18 cellular contexts compared by ENCODE assay signal in the genomic region with DNA sequence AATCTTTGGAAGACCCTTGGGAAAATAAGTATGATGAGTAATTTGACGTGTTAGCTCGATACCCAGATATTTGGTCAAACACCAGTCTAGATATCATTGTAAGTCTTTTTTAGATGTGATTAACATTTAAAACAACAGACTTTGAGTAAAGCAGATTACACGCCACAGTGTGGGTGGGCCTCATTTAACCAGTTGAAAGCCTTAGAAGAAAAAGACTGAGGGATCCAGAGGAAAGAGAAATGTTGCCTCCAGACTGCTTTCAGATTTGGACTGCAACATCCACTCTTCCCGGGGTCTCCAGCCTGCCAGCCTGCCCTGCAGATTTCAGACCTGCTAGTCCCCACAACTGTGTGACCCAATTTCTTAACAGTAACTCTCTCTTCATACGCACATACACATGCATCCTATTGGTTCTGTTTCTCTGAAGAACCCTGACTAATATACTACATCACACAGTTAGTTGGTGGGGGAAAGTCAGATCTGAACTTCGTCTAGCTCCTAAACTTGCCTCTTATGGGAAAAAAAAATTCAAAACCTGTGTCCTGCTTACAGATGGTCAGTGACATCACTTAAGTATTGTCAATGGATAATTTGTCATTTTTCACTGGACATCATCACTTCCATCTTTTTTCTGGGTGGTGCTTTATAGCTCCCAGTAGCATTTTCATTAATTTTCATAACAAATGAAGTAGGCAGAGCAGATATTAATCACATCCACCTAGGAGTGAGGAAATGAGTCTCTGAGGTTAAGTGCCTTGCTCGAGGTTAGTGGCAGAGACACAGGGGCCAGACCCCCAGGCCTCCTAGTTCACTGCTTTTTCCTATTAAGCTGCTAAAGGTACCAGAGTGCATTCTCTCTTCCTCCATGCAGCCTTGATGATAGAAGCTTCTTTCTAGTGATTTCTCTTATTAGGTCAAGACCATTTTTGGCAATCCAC.
"Had no signal": no experiment of that assay in that cellular context is flagged by ENCODE, and none has a peak within 500 bp of the region (broad histone marks: within the 10 kb centered on the region; RNA-seq: fewer than 3 reads in every experiment).

No MANE protein-coding gene starts in this region.

- H3K4me3 Mint-ChIP-seq: immature natural killer cell; naive thymus-derived CD8-positive, alpha-beta T cell; nephron progenitor cell; stimulated activated naive CD8-positive, alpha-beta T cell treated with anti-CD3 and anti-CD28 coated beads, Interleukin-15, amount 100 ng/mL, for 72 hours; type B pancreatic cell had no signal

- H3K4me3 ChIP-seq: dorsolateral prefrontal cortex, lower lobe of right lung, psoas muscle, skin epidermis, spleen, suprapubic skin had no signal

- H3K4me1 ChIP-seq: psoas muscle, suprapubic skin had no signal

- DNase-seq: dorsolateral prefrontal cortex; effector CD4-positive, alpha-beta T cell; hypothalamus; immature natural killer cell; islet precursor cell; left ventricle myocardium superior; lower lobe of right lung; naive thymus-derived CD8-positive, alpha-beta T cell; nephron progenitor cell; nucleus accumbens; psoas muscle; right cardiac atrium; spleen; stimulated activated naive CD4-positive, alpha-beta T cell; stimulated activated naive CD8-positive, alpha-beta T cell treated with anti-CD3 and anti-CD28 coated beads, Interleukin-15, amount 100 ng/mL, for 72 hours had no signal

- H3K27ac ChIP-seq: lower lobe of right lung, psoas muscle, skin epidermis, spleen, suprapubic skin had no signal

- H3K9me3 Mint-ChIP-seq: immature natural killer cell; naive thymus-derived CD8-positive, alpha-beta T cell; nephron progenitor cell; stimulated activated naive CD8-positive, alpha-beta T cell treated with anti-CD3 and anti-CD28 coated beads, Interleukin-15, amount 100 ng/mL, for 72 hours; type B pancreatic cell had no signal

- ATAC-seq: left ventricle myocardium superior; lower lobe of right lung; naive thymus-derived CD8-positive, alpha-beta T cell; psoas muscle; right cardiac atrium; stimulated activated naive CD8-positive, alpha-beta T cell treated with anti-CD3 and anti-CD28 coated beads, Interleukin-15, amount 100 ng/mL, for 72 hours had no signal

- H3K27me3 ChIP-seq: dorsolateral prefrontal cortex, spleen, suprapubic skin had no signal

- H3K9me3 ChIP-seq: lower lobe of right lung, psoas muscle, spleen, suprapubic skin had no signal

- H3K27me3 Mint-ChIP-seq: naive thymus-derived CD8-positive, alpha-beta T cell; stimulated activated naive CD8-positive, alpha-beta T cell treated with anti-CD3 and anti-CD28 coated beads, Interleukin-15, amount 100 ng/mL, for 72 hours; type B pancreatic cell had no signal

- H3K27ac Mint-ChIP-seq: naive thymus-derived CD8-positive, alpha-beta T cell; nephron progenitor cell; type B pancreatic cell had no signal
